In the genomic region with DNA sequence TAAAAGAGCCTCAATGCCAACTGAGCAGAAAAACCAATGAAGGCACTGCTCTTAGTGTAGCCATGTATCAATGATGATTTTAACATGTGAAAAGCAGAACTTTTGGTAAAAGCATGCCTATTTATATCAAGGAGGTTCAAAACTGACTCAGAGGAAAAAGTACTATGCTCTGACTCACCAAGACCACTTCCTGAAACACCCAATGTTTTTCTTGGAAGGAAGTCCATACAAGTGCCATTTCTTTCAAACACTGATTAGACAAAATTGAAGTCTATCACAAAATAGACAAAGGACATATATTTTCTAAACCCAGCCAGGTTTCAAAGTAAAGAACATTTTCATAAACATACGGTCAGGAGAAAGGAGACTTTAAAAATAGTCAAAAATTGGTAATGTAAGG, we compare ENCODE assay signal across 8 cellular contexts.
DNase-seq lines count a peak whose midpoint lies in the region; ATAC-seq and TF ChIP-seq lines count a peak whose summit lies in the region.

No MANE protein-coding gene starts in this region.

- no peak overlapping the region for H3K27ac Mint-ChIP-seq in memory B cell

- H3K4me3 Mint-ChIP-seq in memory B cell, result no peak overlapping the region

- intact Hi-C loops in body of pancreas (cut with DNase I), result no loop called here

- WGBS in body of pancreas, 2 donors, result 55 to 62% methylated on average over 1 of the region's 1 CpG

- ATAC-seq in GM19463 (IDR thresholded peaks at IDR 0.05; ENCODE audit: unreplicated experiment) (peak; percentile 66), body of pancreas (peak; percentile 65), memory B cell (ENCODE audit: low read depth) (peak; percentile 31), GM19397 (IDR thresholded peaks at IDR 0.05; ENCODE audit: unreplicated experiment) (no peak)

- no peak for TF ChIP-seq CTCF in body of pancreas (IDR thresholded peaks at IDR 0.05)

- H3K27me3 Mint-ChIP-seq in memory B cell, result no peaks in the 10 kb centered on the region

- H3K9me3 Mint-ChIP-seq in memory B cell, result no peaks in the 10 kb centered on the region

- TF ChIP-seq POLR2A in body of pancreas (IDR thresholded peaks at IDR 0.05), result no peak

- no peaks in the 10 kb centered on the region for H3K36me3 ChIP-seq in body of pancreas (replicated peaks in 1 of 2; ENCODE audit: insufficient read depth in 1 of 2, low read depth in 2 of 2)

- H3K27me3 ChIP-seq in body of pancreas, result no peaks in the 10 kb centered on the region

- no peaks in the 10 kb centered on the region for H3K36me3 Mint-ChIP-seq in memory B cell

- DNase-seq in Ammon's horn (ENCODE audit: low spot score), result peak; percentile 45
- peak; percentile 90 for DNase-seq in LoVo (ENCODE audit: low spot score)
- no peak for DNase-seq in body of pancreas
- DNase-seq in memory B cell (ENCODE audit: low spot score in 2 of 2), result no peak
- DNase-seq in NCI-H1105 treated with DMSO at 0.1 percent for 48 hours (lab: John Stamatoyannopoulos, UW), result no peak
- DNase-seq in NCI-H2196 treated with DMSO at 0.1 percent for 48 hours (lab: John Stamatoyannopoulos, UW; ENCODE audit: unreplicated experiment), result no peak

- no peaks in the 10 kb centered on the region for H3K9me3 ChIP-seq in body of pancreas

- H3K27ac ChIP-seq in body of pancreas, result peak overlapping the region in 1 of 4 donors; percentile 60

- peaks cover 4% of the 10 kb centered on the region for H3K4me1 Mint-ChIP-seq in memory B cell

- H3K4me1 ChIP-seq in body of pancreas, result peaks cover 13% of the 10 kb centered on the region

- no peak overlapping the region for H3K4me3 ChIP-seq in body of pancreas

Comparison
In these comparisons a context has a peak if more than half of its experiments do, and no peak if none do; other contexts are left out.
1. DNase-seq: peak in Ammon's horn (single experiment) and LoVo (single experiment); none in body of pancreas (0 of 4), memory B cell (0 of 2), NCI-H1105 treated with DMSO at 0.1 percent for 48 hours (single experiment) and NCI-H2196 treated with DMSO at 0.1 percent for 48 hours (single experiment).